ENCODE assay signal across 11 cellular contexts in the genomic region with DNA sequence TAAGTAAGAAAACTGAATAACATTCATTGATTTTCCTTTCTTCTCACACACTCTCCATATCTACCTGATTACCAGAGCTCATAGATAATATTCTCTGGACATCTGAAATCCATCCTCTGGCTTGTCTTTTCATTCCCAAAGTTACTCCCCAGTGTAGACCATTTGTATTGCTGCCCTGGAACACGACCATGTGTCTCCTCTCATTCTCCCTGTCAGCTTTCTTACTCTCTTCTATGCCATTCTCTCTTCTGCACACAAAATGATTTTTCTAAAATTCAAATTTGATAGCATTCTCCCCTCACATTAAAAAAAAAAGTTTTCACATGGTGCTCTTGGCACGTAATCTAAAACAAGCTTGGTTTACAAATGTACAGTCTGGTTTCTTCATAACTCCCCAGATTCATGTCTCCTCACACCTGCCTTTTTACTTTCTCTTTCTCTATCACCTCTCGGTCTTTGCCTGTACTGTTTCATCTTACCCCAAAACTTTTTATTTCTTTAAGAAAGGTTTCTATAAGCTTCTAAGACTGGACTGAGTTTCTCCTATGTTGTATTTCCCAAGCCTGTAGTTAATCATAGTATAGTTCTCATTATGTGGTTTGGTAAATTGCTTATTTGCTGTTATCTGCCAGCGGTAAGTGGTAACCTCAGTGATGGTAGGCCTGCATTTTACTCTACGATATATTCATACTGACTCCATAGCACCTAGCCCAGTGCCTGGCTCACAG. TPM values are rescaled to one million over a fixed set of nuclear protein-coding genes. Genes with fewer than 3 reads are reported as not detected.
DNase-seq lines count a peak whose midpoint lies in the region; ATAC-seq and TF ChIP-seq lines count a peak whose summit lies in the region.
"Had no signal": no experiment of that assay in that cellular context is flagged by ENCODE, and none has a peak within 500 bp of the region (broad histone marks: within the 10 kb centered on the region; RNA-seq: fewer than 3 reads in every experiment).

No MANE protein-coding gene starts in this region.

- peak overlapping the region; percentile 38 to 60 for H3K4me3 ChIP-seq in gastroesophageal sphincter
- H3K4me3 ChIP-seq: SJCRH30 had no signal

- no peaks in the 10 kb centered on the region for H3K36me3 Mint-ChIP-seq in CD4-positive, alpha-beta T cell (ENCODE audit: low read depth)
- H3K36me3 Mint-ChIP-seq: activated naive CD4-positive, alpha-beta T cell treated with anti-CD3 and anti-CD28 coated beads, Interleukin-2, amount 10 ng/mL, durations not matched to agents 7 days and 5 days had no signal

- H3K4me3 Mint-ChIP-seq in CD4-positive, alpha-beta T cell: no peak overlapping the region
- H3K4me3 Mint-ChIP-seq: activated naive CD4-positive, alpha-beta T cell treated with anti-CD3 and anti-CD28 coated beads, Interleukin-2, amount 10 ng/mL, durations not matched to agents 7 days and 5 days had no signal

- no peaks in the 10 kb centered on the region for H3K27me3 Mint-ChIP-seq in CD4-positive, alpha-beta T cell
- H3K27me3 Mint-ChIP-seq: activated naive CD4-positive, alpha-beta T cell treated with anti-CD3 and anti-CD28 coated beads, Interleukin-2, amount 10 ng/mL, durations not matched to agents 7 days and 5 days had no signal

- no peaks in the 10 kb centered on the region for H3K4me1 Mint-ChIP-seq in CD4-positive, alpha-beta T cell (ENCODE audit: low read depth)
- H3K4me1 Mint-ChIP-seq: activated naive CD4-positive, alpha-beta T cell treated with anti-CD3 and anti-CD28 coated beads, Interleukin-2, amount 10 ng/mL, durations not matched to agents 7 days and 5 days had no signal

- H3K27me3 ChIP-seq in gastroesophageal sphincter: no peaks in the 10 kb centered on the region
- no peaks in the 10 kb centered on the region for H3K27me3 ChIP-seq in CD4-positive, alpha-beta T cell (ENCODE audit: control insufficient read depth, insufficient read depth, low read length)
- H3K27me3 ChIP-seq: SJCRH30 had no signal

- peak overlapping the region; percentile 76 to 94 (median 80) for H3K27ac ChIP-seq in gastroesophageal sphincter
- H3K27ac ChIP-seq in CD4-positive, alpha-beta T cell (ENCODE audit: low read depth, low read length): no peak overlapping the region
- H3K27ac ChIP-seq: SJCRH30 had no signal

- no peak overlapping the region for H3K27ac Mint-ChIP-seq in CD4-positive, alpha-beta T cell
- H3K27ac Mint-ChIP-seq: activated naive CD4-positive, alpha-beta T cell treated with anti-CD3 and anti-CD28 coated beads, Interleukin-2, amount 10 ng/mL, durations not matched to agents 7 days and 5 days had no signal

- peaks cover 0 to 21% (median 0%) of the 10 kb centered on the region in 3 donors for H3K4me1 ChIP-seq in gastroesophageal sphincter
- H3K4me1 ChIP-seq: SJCRH30 had no signal

- no peaks in the 10 kb centered on the region for H3K9me3 Mint-ChIP-seq in CD4-positive, alpha-beta T cell

- TF ChIP-seq EP300 in gastroesophageal sphincter (IDR thresholded peaks at IDR 0.05): no peak

- POLR2A ChIA-PET in CD4-positive, alpha-beta T cell (lab: Charles Lee): no interaction called here

- H3K36me3 ChIP-seq in gastroesophageal sphincter: no peaks in the 10 kb centered on the region

- in situ Hi-C loops in G401 (cut with HindIII; ENCODE audit: low sequenced_read_pairs): no loop called here

- TF ChIP-seq CTCF in GM10266 (IDR thresholded peaks at IDR 0.05; ENCODE audit: control insufficient read depth, insufficient read depth, low read depth, missing control alignments): no peak
- peak in 1 of 4 experiments; percentile 1 for TF ChIP-seq CTCF in gastroesophageal sphincter (IDR thresholded peaks at IDR 0.05)
- no peak for TF ChIP-seq CTCF in CD4-positive, alpha-beta T cell (IDR thresholded peaks at IDR 0.05)

- intact Hi-C loops in cardiac septum (cut with DNase I): no loop called here
- intact Hi-C loops in CD4-positive, alpha-beta T cell (cut with DNase I, micrococcal nuclease): no loop called here

- no peak for TF ChIP-seq POLR2A in gastroesophageal sphincter (IDR thresholded peaks at IDR 0.05)

- DNase-seq in GM10266 (ENCODE audit: extremely low spot score): peak; percentile 43
- DNase-seq in NCI-H146 (lab: John Stamatoyannopoulos, UW): no peak
- no peak for DNase-seq in G401 (ENCODE audit: low spot score)
- DNase-seq in cardiac septum (ENCODE audit: low spot score): no peak
- DNase-seq in CD4-positive, alpha-beta T cell: no peak
- DNase-seq: activated naive CD4-positive, alpha-beta T cell treated with anti-CD3 and anti-CD28 coated beads, Interleukin-2, amount 10 ng/mL, durations not matched to agents 7 days and 5 days; foreskin fibroblast; SJCRH30 had no signal

- ATAC-seq in GM21526 (IDR thresholded peaks at IDR 0.05; ENCODE audit: low FRiP score, unreplicated experiment): peak; percentile 96
- ATAC-seq in HG03457 (IDR thresholded peaks at IDR 0.05; ENCODE audit: unreplicated experiment): peak; percentile 95
- ATAC-seq in gastroesophageal sphincter: peak; percentile 79
- no peak for ATAC-seq in CD4-positive, alpha-beta T cell (ENCODE audit: poor library complexity)

- 24 to 37% methylated on average over 4 to 5 of the region's 5 CpGs for WGBS in gastroesophageal sphincter (ENCODE audit: low coverage in 1 of 2), 2 donors

- CTCF ChIA-PET in CD4-positive, alpha-beta T cell (lab: Charles Lee): interaction anchor here (1.1 kb wide), 1 partner anchor 11 kb away, joined by 4 read pairs; no protein-coding TSS in a partner anchor

- H3K9me3 ChIP-seq in gastroesophageal sphincter: no peaks in the 10 kb centered on the region
- H3K9me3 ChIP-seq in CD4-positive, alpha-beta T cell (ENCODE audit: control insufficient read depth, low read length): no peaks in the 10 kb centered on the region
- H3K9me3 ChIP-seq: SJCRH30 had no signal

RNA-seq across cellular contexts. Expression of a gene that starts 31.2 kb away (rescaled TPM):
- total RNA-seq in gastroesophageal sphincter: 10 to 100 TPM; 31.8 to 96.2 (median 49.3) TPM
- total RNA-seq in G401 (2014; rRNA removed; shearing (Covaris generic)): not detected in 2 replicates
- 0.81 TPM for total RNA-seq in cardiac septum
- total RNA-seq in CD4-positive, alpha-beta T cell: not detected

Comparison
In these comparisons a context has a peak if more than half of its experiments do, and no peak if none do; other contexts are left out.
1. RNA of a gene that starts 31.2 kb away (total RNA-seq): 31.8 to 96.2 TPM in gastroesophageal sphincter; 0.81 TPM in cardiac septum (single experiment), not detected in G401 and not detected in CD4-positive, alpha-beta T cell; every median in the first group is over 10 times any median in the second.